In genomic region chr2:63840081-63840784, GRCh38 we compare ENCODE assay signal across 8 cellular contexts.
DNase-seq lines count a peak whose midpoint lies in the region; ATAC-seq and TF ChIP-seq lines count a peak whose summit lies in the region.

No MANE protein-coding gene starts in this region.

- peak; percentile 7 for ATAC-seq in GM18499 (IDR thresholded peaks at IDR 0.05; ENCODE audit: insufficient read depth, unreplicated experiment)
- ATAC-seq in HG02884 (IDR thresholded peaks at IDR 0.05; ENCODE audit: unreplicated experiment) = peak; percentile 26

- H3K27ac ChIP-seq in ACC112 (ENCODE audit: low read depth, low read length) (peak overlapping the region; percentile 95), OCI-LY3 (ENCODE audit: low read length) (peak overlapping the region; percentile 33; the same call in 1 of the 2 replicates), duodenal mucosa (ENCODE audit: low read depth, low read length) (peak overlapping the region; percentile 51), mucosa of rectum (ENCODE audit: low read depth in 2 of 2, low read length in 2 of 2) (peak overlapping the region; percentile 99 to 100)

- H3K4me1 ChIP-seq in ACC112 (ENCODE audit: control insufficient read depth, insufficient read depth, low read length, unreplicated experiment) = peaks cover 23% of the 10 kb centered on the region
- peaks cover 15% of the 10 kb centered on the region for H3K4me1 ChIP-seq in OCI-LY3 (ENCODE audit: low read length)
- H3K4me1 ChIP-seq in duodenal mucosa (ENCODE audit: control insufficient read depth in 1 of 2, insufficient read depth in 2 of 2, low read length in 2 of 2) = peaks cover 27% of the 10 kb centered on the region in 2 donors
- peaks cover 13 to 19% of the 10 kb centered on the region in 2 donors for H3K4me1 ChIP-seq in mucosa of rectum (ENCODE audit: control insufficient read depth in 2 of 2, insufficient read depth in 2 of 2, low read length in 2 of 2)

- H2AFZ ChIP-seq in ACC112 (ENCODE audit: low read length, unreplicated experiment) = peak overlapping the region; percentile 49
- H2AFZ ChIP-seq in OCI-LY3 (ENCODE audit: low read depth, low read length) = peak overlapping the region; percentile 78

- DNase-seq in HPDE6-E6E7 (ENCODE audit: extremely low spot score) (no peak), ecto neural progenitor cell (ENCODE audit: low spot score) (no peak)

- H3K79me2 ChIP-seq in ACC112 (ENCODE audit: control insufficient read depth, insufficient read depth, low read length, unreplicated experiment) = peaks cover 43% of the 10 kb centered on the region
- peaks cover 43% of the 10 kb centered on the region for H3K79me2 ChIP-seq in OCI-LY3 (ENCODE audit: low read length)

- peak overlapping the region; percentile 87 for H3K9ac ChIP-seq in OCI-LY3 (ENCODE audit: low read length)
- peak overlapping the region; percentile 95 to 98 for H3K9ac ChIP-seq in duodenal mucosa (ENCODE audit: low read depth in 1 of 2, low read length in 2 of 2)
- peak overlapping the region; percentile 92 to 100 for H3K9ac ChIP-seq in mucosa of rectum (ENCODE audit: low read depth in 1 of 2, low read length in 2 of 2)

- H3K36me3 ChIP-seq in ACC112 (ENCODE audit: insufficient read depth, low read length) (peaks cover 6% of the 10 kb centered on the region; the same call in 1 of the 2 replicates), OCI-LY3 (replicated peaks; ENCODE audit: low read depth, low read length) (no peaks in the 10 kb centered on the region), duodenal mucosa (ENCODE audit: control insufficient read depth in 1 of 2, insufficient read depth in 2 of 2, low read length in 2 of 2) (no peaks in the 10 kb centered on the region), mucosa of rectum (ENCODE audit: control insufficient read depth in 2 of 2, insufficient read depth in 2 of 2, low read length in 2 of 2) (no peaks in the 10 kb centered on the region)

- peaks cover 22% of the 10 kb centered on the region for H4K20me1 ChIP-seq in OCI-LY3 (ENCODE audit: insufficient read depth, low read length)

- no peak for TF ChIP-seq CTCF in OCI-LY3 (IDR thresholded peaks at IDR 0.05; ENCODE audit: low read depth, low read length)

- peak overlapping the region; percentile 99 for H3K4me3 ChIP-seq in ACC112 (ENCODE audit: low read depth, low read length)
- H3K4me3 ChIP-seq in OCI-LY3 (ENCODE audit: low read length) = peak overlapping the region; percentile 91
- peak overlapping the region; percentile 86 to 90 for H3K4me3 ChIP-seq in duodenal mucosa (ENCODE audit: low read depth in 1 of 2, low read length in 2 of 2)
- H3K4me3 ChIP-seq in mucosa of rectum (ENCODE audit: low read length in 2 of 2) = peak overlapping the region; percentile 92 to 98

- H3K9me3 ChIP-seq in OCI-LY3 (ENCODE audit: insufficient read depth, low read length) (no peaks in the 10 kb centered on the region), duodenal mucosa (ENCODE audit: control insufficient read depth in 1 of 2, low read length in 2 of 2) (no peaks in the 10 kb centered on the region), mucosa of rectum (ENCODE audit: control insufficient read depth in 2 of 2, low read length in 2 of 2) (no peaks in the 10 kb centered on the region)

- H3K4me2 ChIP-seq in OCI-LY3 (ENCODE audit: low read length) = peak overlapping the region; percentile 95

- H3K27me3 ChIP-seq in ACC112 (ENCODE audit: insufficient read depth, low read length) (no peaks in the 10 kb centered on the region), OCI-LY3 (ENCODE audit: low read depth, low read length) (no peaks in the 10 kb centered on the region), duodenal mucosa (ENCODE audit: control insufficient read depth in 1 of 2, insufficient read depth in 2 of 2, low read length in 2 of 2) (no peaks in the 10 kb centered on the region), mucosa of rectum (ENCODE audit: control insufficient read depth in 2 of 2, insufficient read depth in 2 of 2, low read length in 2 of 2) (no peaks in the 10 kb centered on the region)

Comparison
In these comparisons a context has a peak if more than half of its experiments do, and no peak if none do; other contexts are left out.
1. H3K27ac ChIP-seq: peak in every context shown above with its lines; median percentile 100 in mucosa of rectum; 95 in ACC112; 51 in duodenal mucosa; 33 in OCI-LY3.